In genomic region chr22:46367707-46368191, GRCh38 we compare ENCODE assay signal across 8 cellular contexts. TPM values are rescaled to one million over a fixed set of nuclear protein-coding genes. Genes with fewer than 3 reads are reported as not detected.
DNase-seq lines count a peak whose midpoint lies in the region; ATAC-seq and TF ChIP-seq lines count a peak whose summit lies in the region.

No MANE protein-coding gene starts in this region.

- H3K9ac ChIP-seq in adipocyte (ENCODE audit: low read length): no peak overlapping the region

- no peaks in the 10 kb centered on the region for H3K36me3 ChIP-seq in adipocyte (ENCODE audit: control insufficient read depth, insufficient read depth, low read length, severe bottlenecking)

- peak; percentile 92 for TF ChIP-seq CTCF in LNCAP (IDR thresholded peaks at IDR 0.05)

- H3K27ac Mint-ChIP-seq in T-helper 17 cell: peak overlapping the region; percentile 59

- DNase-seq in DMS53 (lab: John Stamatoyannopoulos, UW) (peak; percentile 96), T-helper 17 cell (peak; percentile 37 to 75 (median 44)), adipocyte (ENCODE audit: low read depth) (peak; percentile 69), hepatic stellate cell (ENCODE audit: low spot score) (peak; percentile 87), occipital lobe (lab: John Stamatoyannopoulos, UW) (no peak), NCI-H128 (lab: John Stamatoyannopoulos, UW; ENCODE audit: unreplicated experiment) (no peak)
- DNase-seq in stimulated activated CD4-positive, alpha-beta T cell treated with anti-CD3 and anti-CD28 coated beads, Interleukin-1b, Interleukin-23, amount 100 ng/mL, for 4 hours (ENCODE audit: low read depth in 2 of 2): peak; percentile 58 to 67

- ATAC-seq in T-helper 17 cell: peak; percentile 78

- no peaks in the 10 kb centered on the region for H3K9me3 ChIP-seq in T-helper 17 cell (ENCODE audit: control insufficient read depth, low read length, poor library complexity, severe bottlenecking)
- H3K9me3 ChIP-seq in adipocyte (ENCODE audit: control insufficient read depth, low read length): no peaks in the 10 kb centered on the region

- peaks cover 3% of the 10 kb centered on the region for H3K36me3 Mint-ChIP-seq in T-helper 17 cell (ENCODE audit: low read depth)

- peak overlapping the region; percentile 88 for H3K4me3 Mint-ChIP-seq in T-helper 17 cell

- peaks cover 31% of the 10 kb centered on the region for H3K4me1 Mint-ChIP-seq in T-helper 17 cell

- peaks cover 53% of the 10 kb centered on the region for H3K27me3 ChIP-seq in adipocyte (replicated peaks; ENCODE audit: control insufficient read depth, insufficient read depth, low read length)

- no peaks in the 10 kb centered on the region for H3K4me1 ChIP-seq in adipocyte (ENCODE audit: control insufficient read depth, insufficient read depth, low read length)

- no peak overlapping the region for H3K4me3 ChIP-seq in adipocyte (ENCODE audit: low read length)

- no peaks in the 10 kb centered on the region for H3K27me3 Mint-ChIP-seq in T-helper 17 cell

RNA-seq across cellular contexts. Expression of gene TRMU, which starts 32.2 kb away (rescaled TPM):
- total RNA-seq in T-helper 17 cell (10 to 100 TPM; 47.5 to 54.8 TPM), occipital lobe (19.0 TPM)

Comparison
In these comparisons a context has a peak if more than half of its experiments do, and no peak if none do; other contexts are left out.
1. DNase-seq: peak in DMS53 (single experiment), T-helper 17 cell (3 of 3), adipocyte (single experiment), hepatic stellate cell (single experiment) and stimulated activated CD4-positive, alpha-beta T cell treated with anti-CD3 and anti-CD28 coated beads, Interleukin-1b, Interleukin-23, amount 100 ng/mL, for 4 hours (2 of 2); none in occipital lobe (single experiment) and NCI-H128 (single experiment).